Comparison of ENCODE assay signal across 11 cellular contexts in genomic region chr2:54577944-54578667, GRCh38.
DNase-seq lines count a peak whose midpoint lies in the region; ATAC-seq and TF ChIP-seq lines count a peak whose summit lies in the region.
"Had no signal": no experiment of that assay in that cellular context is flagged by ENCODE, and none has a peak within 500 bp of the region (broad histone marks: within the 10 kb centered on the region; RNA-seq: fewer than 3 reads in every experiment).

No MANE protein-coding gene starts in this region.

- H3K27me3 Mint-ChIP-seq in GM23338 (ENCODE audit: insufficient read depth, low read depth, poor library complexity) (peaks cover 2% of the 10 kb centered on the region), mesothelial cell of epicardium (ENCODE audit: low read depth) (no peaks in the 10 kb centered on the region)
- H3K27me3 Mint-ChIP-seq in activated naive CD8-positive, alpha-beta T cell treated with anti-CD3 and anti-CD28 coated beads for 36 hours = no peaks in the 10 kb centered on the region

- intact Hi-C loops in A673 (cut with micrococcal nuclease; ENCODE audit: unreplicated experiment) = no loop called here
- intact Hi-C loops in uterus (cut with DNase I; ENCODE audit: low total_unique reads) = no loop called here

- no peak overlapping the region for H2AFZ ChIP-seq in GM23338

- H3K27me3 ChIP-seq in A673 (replicated peaks; ENCODE audit: insufficient read depth, low read depth, low read length, poor library complexity) (no peaks in the 10 kb centered on the region), GM23338 (ENCODE audit: insufficient read depth) (no peaks in the 10 kb centered on the region), uterus (no peaks in the 10 kb centered on the region)
- H3K27me3 ChIP-seq: SJSA1 had no signal

- DNase-seq in A673 (ENCODE audit: low spot score) = peak; percentile 65
- no peak for DNase-seq in GM23338 (ENCODE audit: low spot score)
- DNase-seq in activated naive CD8-positive, alpha-beta T cell treated with anti-CD3 and anti-CD28 coated beads for 36 hours = no peak
- no peak for DNase-seq in mesothelial cell of epicardium (ENCODE audit: low spot score in 2 of 2, unreplicated experiment in 2 of 2)
- DNase-seq in inferior parietal cortex (ENCODE audit: extremely low spot score) = no peak
- no peak for DNase-seq in SIG-M5 (lab: John Stamatoyannopoulos, UW)
- no peak for DNase-seq in uterus
- no peak for DNase-seq in iPS-NIHi7 (ENCODE audit: extremely low spot score)
- DNase-seq: DMS 273 treated with DMSO at 0.1 percent for 48 hours, NCI-H1105 had no signal

- H3K4me3 ChIP-seq in A673 (ENCODE audit: low read depth, low read length, poor library complexity, severe bottlenecking) = no peak overlapping the region
- no peak overlapping the region for H3K4me3 ChIP-seq in GM23338
- no peak overlapping the region for H3K4me3 ChIP-seq in uterus
- H3K4me3 ChIP-seq: SJSA1 had no signal

- H3K27ac ChIP-seq in A673 (ENCODE audit: low read depth, low read length, poor library complexity, severe bottlenecking) (peak overlapping the region; percentile 5), GM23338 (ENCODE audit: low read depth) (no peak overlapping the region), uterus (peak overlapping the region in 1 of 2 donors; percentile 20)
- H3K27ac ChIP-seq: SJSA1 had no signal

- no peak overlapping the region for H3K27ac Mint-ChIP-seq in GM23338
- H3K27ac Mint-ChIP-seq in activated naive CD8-positive, alpha-beta T cell treated with anti-CD3 and anti-CD28 coated beads for 36 hours = peak overlapping the region; percentile 62
- H3K27ac Mint-ChIP-seq in mesothelial cell of epicardium = peak overlapping the region; percentile 73

- peaks cover 65% of the 10 kb centered on the region for H3K4me1 ChIP-seq in A673 (ENCODE audit: insufficient read depth, low read length, poor library complexity, severe bottlenecking)
- peaks cover 87% of the 10 kb centered on the region for H3K4me1 ChIP-seq in GM23338 (ENCODE audit: insufficient read depth)
- H3K4me1 ChIP-seq in uterus = peaks cover 0 to 17% of the 10 kb centered on the region in 2 donors

- no peak for ATAC-seq in GM23338

- TF ChIP-seq CTCF in A673 (conservative IDR thresholded peaks at IDR 0.05; ENCODE audit: low read depth, low read length) (no peak), GM23338 (conservative IDR thresholded peaks at IDR 0.05; ENCODE audit: low read depth in 2 of 2) (no peak), mesothelial cell of epicardium (IDR thresholded peaks at IDR 0.05; ENCODE audit: unreplicated experiment) (no peak), uterus (IDR thresholded peaks at IDR 0.05) (no peak)

- H3K4me2 ChIP-seq in GM23338 = peak overlapping the region; percentile 25; the same call in 1 of the 2 replicates

- H3K36me3 Mint-ChIP-seq in GM23338 (ENCODE audit: low read depth) (peaks cover 8% of the 10 kb centered on the region; the same call in 2 of the 3 replicates), mesothelial cell of epicardium (peaks cover 2% of the 10 kb centered on the region)
- peaks cover 29% of the 10 kb centered on the region for H3K36me3 Mint-ChIP-seq in activated naive CD8-positive, alpha-beta T cell treated with anti-CD3 and anti-CD28 coated beads for 36 hours

- H3K36me3 ChIP-seq in A673 (ENCODE audit: insufficient read depth, low read length, poor library complexity, severe bottlenecking) (no peaks in the 10 kb centered on the region), GM23338 (ENCODE audit: insufficient read depth) (no peaks in the 10 kb centered on the region), uterus (no peaks in the 10 kb centered on the region)

- peaks cover 76% of the 10 kb centered on the region for H3K4me1 Mint-ChIP-seq in GM23338
- peaks cover 91% of the 10 kb centered on the region for H3K4me1 Mint-ChIP-seq in activated naive CD8-positive, alpha-beta T cell treated with anti-CD3 and anti-CD28 coated beads for 36 hours
- H3K4me1 Mint-ChIP-seq in mesothelial cell of epicardium = peaks cover 69% of the 10 kb centered on the region

- H3K4me3 Mint-ChIP-seq in GM23338 (no peak overlapping the region), mesothelial cell of epicardium (no peak overlapping the region)
- H3K4me3 Mint-ChIP-seq in activated naive CD8-positive, alpha-beta T cell treated with anti-CD3 and anti-CD28 coated beads for 36 hours = no peak overlapping the region

- BruUV-seq in A673 (replicated peaks; lab: Mats Ljungman, UMichigan) = no TSS peak

- CTCF ChIA-PET in A673 (lab: Charles Lee) = no interaction called here

- POLR2A ChIA-PET in A673 (lab: Charles Lee; ENCODE audit: low non-redundant PET) = no interaction called here

- H3K9me3 Mint-ChIP-seq in GM23338 (no peaks in the 10 kb centered on the region; the same call in 2 of the 3 replicates), mesothelial cell of epicardium (no peaks in the 10 kb centered on the region)
- peaks cover 2% of the 10 kb centered on the region for H3K9me3 Mint-ChIP-seq in activated naive CD8-positive, alpha-beta T cell treated with anti-CD3 and anti-CD28 coated beads for 36 hours

- TF ChIP-seq POLR2A in uterus (IDR thresholded peaks at IDR 0.05) = no peak

- peaks cover 100% of the 10 kb centered on the region for H3K79me2 ChIP-seq in GM23338 (replicated peaks; ENCODE audit: insufficient read depth)

- no peaks in the 10 kb centered on the region for H3F3A ChIP-seq in GM23338 (replicated peaks; ENCODE audit: low read depth)

- H3K9me2 ChIP-seq in GM23338 (ENCODE audit: insufficient read depth) = no peaks in the 10 kb centered on the region

- H3K9me3 ChIP-seq in A673 (ENCODE audit: low read depth, low read length, poor library complexity, severe bottlenecking) (no peaks in the 10 kb centered on the region), uterus (no peaks in the 10 kb centered on the region)
- H3K9me3 ChIP-seq: SJSA1 had no signal

- peaks cover 94% of the 10 kb centered on the region for H4K20me1 ChIP-seq in GM23338 (replicated peaks; ENCODE audit: insufficient read depth)

TF ChIP-seq in GM23338, 12 proteins besides CTCF, POLR2A, EP300 and RAD21 (continues in another document):
- no peak for TF ChIP-seq ETS1 (IDR thresholded peaks at IDR 0.05)
- no peak for TF ChIP-seq POLR2AphosphoS5 (IDR thresholded peaks at IDR 0.05; ENCODE audit: low read depth)
- TF ChIP-seq ZNF114 (CRISPR knock-in tag; IDR thresholded peaks at IDR 0.05) = no peak
- TF ChIP-seq STAT1 (IDR thresholded peaks at IDR 0.05; ENCODE audit: unreplicated experiment) = no peak
- no peak for TF ChIP-seq EZH2phosphoT487 (IDR thresholded peaks at IDR 0.05; ENCODE audit: unreplicated experiment)
- no peak for TF ChIP-seq EZH2 (IDR thresholded peaks at IDR 0.05; ENCODE audit: low read depth, unreplicated experiment)
- TF ChIP-seq JUNB (IDR thresholded peaks at IDR 0.05; ENCODE audit: unreplicated experiment) = no peak
- no peak for TF ChIP-seq CREB1 (CRISPR knock-in tag; IDR thresholded peaks at IDR 0.05; ENCODE audit: low read depth)
- no peak for TF ChIP-seq ZNF331 (CRISPR knock-in tag; IDR thresholded peaks at IDR 0.05; ENCODE audit: low read depth)
